In genomic region chr11:37504925-37505324, GRCh38 we compare ENCODE assay signal across 12 cellular contexts.
DNase-seq lines count a peak whose midpoint lies in the region; ATAC-seq, FAIRE-seq and TF ChIP-seq lines count a peak whose summit lies in the region.
"Had no signal": no experiment of that assay in that cellular context is flagged by ENCODE, and none has a peak within 500 bp of the region (broad histone marks: within the 10 kb centered on the region; RNA-seq: fewer than 3 reads in every experiment).

No MANE protein-coding gene starts in this region.

- H3K4me3 ChIP-seq in breast epithelium: no peak overlapping the region
- H3K4me3 ChIP-seq in adipocyte (ENCODE audit: low read length): peak overlapping the region; percentile 38
- no peak overlapping the region for H3K4me3 ChIP-seq in hepatocyte
- H3K4me3 ChIP-seq in HAP-1: no peak overlapping the region

- TF ChIP-seq CTCF in MCF 10A (IDR thresholded peaks at IDR 0.05; ENCODE audit: unreplicated experiment) (no peak), breast epithelium (IDR thresholded peaks at IDR 0.05) (no peak), hepatocyte (IDR thresholded peaks at IDR 0.05; ENCODE audit: poor library complexity) (no peak)

- no peaks in the 10 kb centered on the region for H3K9me2 ChIP-seq in hepatocyte (replicated peaks; ENCODE audit: insufficient read depth)

- no TSS peak for BruUV-seq in MCF 10A (replicated peaks; lab: Mats Ljungman, UMichigan)

- no peak overlapping the region for H3K4me3 Mint-ChIP-seq in MCF 10A (ENCODE audit: unreplicated experiment)

- H3K27ac ChIP-seq in breast epithelium (peak overlapping the region in 1 of 2 donors; percentile 9), hepatocyte (peak overlapping the region; percentile 85)

- no peak for TF ChIP-seq POLR2A in breast epithelium (IDR thresholded peaks at IDR 0.05)

- intact Hi-C loops in MCF 10A (cut with micrococcal nuclease) (no loop called here), breast epithelium (cut with DNase I; ENCODE audit: low total_unique reads) (no loop called here), posterior vena cava (cut with DNase I) (loop anchor here in 1 of 2 donors (1.0 kb wide), 1 partner anchor 31 kb away; no protein-coding TSS in a partner anchor)

- H4K20me1 ChIP-seq in hepatocyte (ENCODE audit: insufficient read depth, poor library complexity, severe bottlenecking): no peaks in the 10 kb centered on the region

- CTCF ChIA-PET in MCF 10A (lab: Yijun Ruan, JAX): interaction anchor here (0.8 kb wide), 1 partner anchor 688 kb away, joined by 3 read pairs; no protein-coding TSS in a partner anchor

- H3K36me3 ChIP-seq in breast epithelium: no peaks in the 10 kb centered on the region
- H3K36me3 ChIP-seq in adipocyte (ENCODE audit: control insufficient read depth, insufficient read depth, low read length, severe bottlenecking): no peaks in the 10 kb centered on the region
- H3K36me3 ChIP-seq in hepatocyte (replicated peaks; ENCODE audit: insufficient read depth, low read depth): no peaks in the 10 kb centered on the region
- no peaks in the 10 kb centered on the region for H3K36me3 ChIP-seq in HAP-1 (replicated peaks)

- H3K4me2 ChIP-seq in hepatocyte: peak overlapping the region; percentile 35

- in situ Hi-C loops in HAP-1 (cut with MboI; ENCODE audit: low sequenced_read_pairs): no loop called here

- no peaks in the 10 kb centered on the region for H3K27me3 Mint-ChIP-seq in MCF 10A (ENCODE audit: insufficient read depth, unreplicated experiment)

- H3K9ac ChIP-seq in adipocyte (ENCODE audit: low read length): peak overlapping the region; percentile 57

- POLR2A ChIA-PET in MCF 10A (lab: Yijun Ruan, JAX): interaction anchor here (0.8 kb wide), 1 partner anchor 278 kb away, joined by 3 read pairs; no protein-coding TSS in a partner anchor

- no peaks in the 10 kb centered on the region for H3K36me3 Mint-ChIP-seq in MCF 10A (ENCODE audit: insufficient read depth, unreplicated experiment)

- no peak for FAIRE-seq in urothelium cell line (lab: Jason Lieb, UNC)

- peaks cover 34% of the 10 kb centered on the region for H3K4me1 Mint-ChIP-seq in MCF 10A (ENCODE audit: insufficient read depth, unreplicated experiment)

- H3K9me3 ChIP-seq in breast epithelium (no peaks in the 10 kb centered on the region), adipocyte (ENCODE audit: control insufficient read depth, low read length) (no peaks in the 10 kb centered on the region), hepatocyte (ENCODE audit: low read depth) (no peaks in the 10 kb centered on the region), HAP-1 (no peaks in the 10 kb centered on the region; the same call in 1 of the 2 replicates)

- ATAC-seq in HG02678 (IDR thresholded peaks at IDR 0.05; ENCODE audit: unreplicated experiment): no peak

- H3K9me3 Mint-ChIP-seq in MCF 10A (ENCODE audit: unreplicated experiment): no peaks in the 10 kb centered on the region

- 15% methylated on average over 3 of the region's 3 CpGs for WGBS in hepatocyte (ENCODE audit: low lambda C conversion rate, missing lambda C conversion rate)

- peak; percentile 61 for DNase-seq in MCF 10A (ENCODE audit: unreplicated experiment)
- no peak for DNase-seq in breast epithelium (ENCODE audit: low spot score in 2 of 2)
- DNase-seq in adipocyte (ENCODE audit: low read depth): peak; percentile 76
- peak; percentile 61 for DNase-seq in hepatocyte (ENCODE audit: low spot score)
- DNase-seq in urothelium cell line (ENCODE audit: low spot score): peak; percentile 56
- no peak for DNase-seq in HAP-1 (ENCODE audit: low spot score in 2 of 2)
- DNase-seq in posterior vena cava (ENCODE audit: low spot score): no peak
- DNase-seq: activated CD4-positive, alpha-beta T cell treated with anti-CD3 and anti-CD28 coated beads, Interleukin-2, amount 50 U/mL, for 1 hour; activated naive CD4-positive, alpha-beta T cell treated with Interleukin-2 at 50 U/mL for 16 hours; KBM-7; NCI-H2171 had no signal

- no peaks in the 10 kb centered on the region for H3K27me3 ChIP-seq in breast epithelium
- H3K27me3 ChIP-seq in adipocyte (replicated peaks; ENCODE audit: control insufficient read depth, insufficient read depth, low read length): no peaks in the 10 kb centered on the region
- H3K27me3 ChIP-seq in hepatocyte: no peaks in the 10 kb centered on the region
- H3K27me3 ChIP-seq in HAP-1 (ENCODE audit: low read depth): no peaks in the 10 kb centered on the region

- H3K79me2 ChIP-seq in hepatocyte: no peaks in the 10 kb centered on the region

- H3K4me1 ChIP-seq in breast epithelium (no peaks in the 10 kb centered on the region), adipocyte (ENCODE audit: control insufficient read depth, insufficient read depth, low read length) (peaks cover 47% of the 10 kb centered on the region), hepatocyte (ENCODE audit: insufficient read depth) (peaks cover 24% of the 10 kb centered on the region), HAP-1 (peaks cover 16% of the 10 kb centered on the region)

- H2AFZ ChIP-seq in hepatocyte: no peak overlapping the region

- no peak overlapping the region for H3K27ac Mint-ChIP-seq in MCF 10A (ENCODE audit: low read depth, unreplicated experiment)

Comparison
In these comparisons a context has a peak if more than half of its experiments do, and no peak if none do; other contexts are left out.
1. DNase-seq: peak in MCF 10A (single experiment), adipocyte (single experiment), hepatocyte (single experiment) and urothelium cell line (single experiment); none in breast epithelium (0 of 2), HAP-1 (0 of 2) and posterior vena cava (single experiment).